In genomic region chr17:74391771-74392170, GRCh38 we compare ENCODE assay signal across 18 cellular contexts. TPM values are rescaled to one million over a fixed set of nuclear protein-coding genes. Genes with fewer than 3 reads are reported as not detected.
DNase-seq lines count a peak whose midpoint lies in the region; ATAC-seq, FAIRE-seq and TF ChIP-seq lines count a peak whose summit lies in the region.
"Had no signal": no experiment of that assay in that cellular context is flagged by ENCODE, and none has a peak within 500 bp of the region (broad histone marks: within the 10 kb centered on the region; RNA-seq: fewer than 3 reads in every experiment).

No MANE protein-coding gene starts in this region.

- peaks cover 5 to 19% (median 11%) of the 10 kb centered on the region in 4 experiments for H3K4me1 ChIP-seq in H1 (replicated peaks in 1 of 4; ENCODE audit: control insufficient read depth in 3 of 4, insufficient read depth in 4 of 4, low read length in 3 of 4)

- no peak overlapping the region for H3K18ac ChIP-seq in H1 (ENCODE audit: extremely low read depth, low read length)

- peak; percentile 20 for DNase-seq in natural killer cell treated with Interleukin-12 subunit alpha and Interleukin-12 subunit beta and Interleukin-15 and Interleukin-18, amount 100 ng/mL, for 72 hours (ENCODE audit: low spot score)
- no peak for DNase-seq in natural killer cell
- peak; percentile 76 for DNase-seq in NB4 (ENCODE audit: low read depth)
- DNase-seq in H1 (ENCODE audit: low read depth in 1 of 2, low spot score in 2 of 2), result no peak
- DNase-seq in DMS 273 (lab: John Stamatoyannopoulos, UW; ENCODE audit: unreplicated experiment), result no peak
- DNase-seq: CD4-positive, alpha-beta T cell; DMS79 treated with DMSO at 0.1 percent for 48 hours; GF-D8; MM.1S; NCI-H1436; NCI-H2107; NCI-H345; SK-N-SH had no signal

- no peaks in the 10 kb centered on the region for H3K36me3 ChIP-seq in H1 (ENCODE audit: control insufficient read depth in 2 of 4, insufficient read depth in 4 of 4, low read length in 3 of 4)

- TF ChIP-seq EP300 in H1 (IDR thresholded peaks at IDR 0.05; ENCODE audit: borderline replicate concordance in 1 of 2, low read depth in 2 of 2, low read length in 2 of 2), result no peak

- no peak overlapping the region for H4K91ac ChIP-seq in H1 (replicated peaks; ENCODE audit: insufficient read length, low read length)

- no peak for TF ChIP-seq POLR2A in NB4 (IDR thresholded peaks at IDR 0.05; ENCODE audit: extremely low read depth, insufficient read length)
- no peak for TF ChIP-seq POLR2A in H1 (IDR thresholded peaks at IDR 0.05; ENCODE audit: control extremely low read depth in 1 of 2, low read depth in 2 of 2, low read length in 2 of 2)

- no peaks in the 10 kb centered on the region; a peak in 1 of 7 replicates for H3K27me3 ChIP-seq in H1 (replicated peaks in 1 of 4; ENCODE audit: control insufficient read depth in 3 of 4, extremely low read depth in 1 of 4, insufficient read depth in 3 of 4, low read length in 3 of 4)

- no peak overlapping the region for H4K8ac ChIP-seq in H1 (ENCODE audit: extremely low read depth, insufficient read depth, low read length)

- no peak overlapping the region for H3K4me3 Mint-ChIP-seq in natural killer cell treated with Interleukin-12 subunit alpha and Interleukin-12 subunit beta and Interleukin-15 and Interleukin-18, amount 100 ng/mL, for 72 hours
- H3K4me3 Mint-ChIP-seq in natural killer cell, result no peak overlapping the region
- H3K4me3 Mint-ChIP-seq: CD4-positive, alpha-beta T cell; GM23338 had no signal

- H3K9ac ChIP-seq in H1 (replicated peaks in 1 of 4; ENCODE audit: extremely low read depth in 1 of 4, low read depth in 3 of 4, low read length in 3 of 4), result no peak overlapping the region
- H3K9ac ChIP-seq: SK-N-SH had no signal

- no peak overlapping the region for H2BK120ac ChIP-seq in H1 (replicated peaks; ENCODE audit: low read depth, low read length)

- TF ChIP-seq CTCF in natural killer cell (IDR thresholded peaks at IDR 0.05), result no peak
- no peak for TF ChIP-seq CTCF in NB4 (IDR thresholded peaks at IDR 0.05; ENCODE audit: low read depth, low read length)
- no peak for TF ChIP-seq CTCF in H1 (IDR thresholded peaks at IDR 0.05; ENCODE audit: control extremely low read depth in 1 of 3, insufficient read depth in 1 of 3, low read depth in 1 of 3, low read length in 3 of 3)

- H2AK5ac ChIP-seq in H1 (ENCODE audit: low read depth, low read length), result no peak overlapping the region

- H4K5ac ChIP-seq in H1 (ENCODE audit: insufficient read length, low read depth, low read length), result no peak overlapping the region

- TF ChIP-seq RAD21 in H1 (IDR thresholded peaks at IDR 0.05 in 1 of 2, conservative IDR thresholded peaks at IDR 0.05 in 1 of 2; ENCODE audit: low read depth in 2 of 2, low read length in 2 of 2), result no peak

- no peaks in the 10 kb centered on the region for H4K20me1 ChIP-seq in H1 (replicated peaks in 1 of 2; ENCODE audit: control insufficient read depth in 1 of 2, insufficient read depth in 2 of 2, low read length in 2 of 2)

- no peak overlapping the region for H2AFZ ChIP-seq in H1 (ENCODE audit: low read length)
- H2AFZ ChIP-seq: GM23338 had no signal

- H3K23me2 ChIP-seq in H1 (ENCODE audit: low read depth, low read length), result no peaks in the 10 kb centered on the region

- no peak for FAIRE-seq in H1 (lab: Jason Lieb, UNC)
- FAIRE-seq: A549 had no signal

- WGBS in H1 (ENCODE audit: extremely low coverage in 1 of 2, insufficient coverage in 1 of 2, insufficient read length in 1 of 2, insufficient replicate concordance in 2 of 2, low coverage in 1 of 2, low lambda C conversion rate in 2 of 2, missing lambda C conversion rate in 1 of 2), 2 experiments, result 85% methylated on average over 5 of the region's 5 CpGs; no CpG with 5 or more reads in 1 of the 2 experiments

- no peaks in the 10 kb centered on the region for H3K27me3 Mint-ChIP-seq in natural killer cell treated with Interleukin-12 subunit alpha and Interleukin-12 subunit beta and Interleukin-15 and Interleukin-18, amount 100 ng/mL, for 72 hours
- peaks cover 0 to 6% of the 10 kb centered on the region in 2 donors for H3K27me3 Mint-ChIP-seq in natural killer cell (ENCODE audit: low read depth in 2 of 2)
- H3K27me3 Mint-ChIP-seq: CD4-positive, alpha-beta T cell had no signal

- H3K9me3 Mint-ChIP-seq in natural killer cell treated with Interleukin-12 subunit alpha and Interleukin-12 subunit beta and Interleukin-15 and Interleukin-18, amount 100 ng/mL, for 72 hours, result no peaks in the 10 kb centered on the region
- no peaks in the 10 kb centered on the region for H3K9me3 Mint-ChIP-seq in natural killer cell
- H3K9me3 Mint-ChIP-seq: CD4-positive, alpha-beta T cell had no signal

- POLR2A ChIA-PET in H1 (lab: Charles Lee; ENCODE audit: partially characterized antibody), result no interaction called here

- no peak overlapping the region for H2BK20ac ChIP-seq in H1 (ENCODE audit: low read length)

- no peak overlapping the region for H3K14ac ChIP-seq in H1 (ENCODE audit: insufficient read length)

- intact Hi-C loops in natural killer cell (cut with micrococcal nuclease), result no loop called here

- no peaks in the 10 kb centered on the region for H3K9me3 ChIP-seq in H1 (ENCODE audit: insufficient read depth in 2 of 2, low read depth in 1 of 2, low read length in 1 of 2)
- H3K9me3 ChIP-seq: A549, SK-N-SH had no signal

- H3K27ac Mint-ChIP-seq in natural killer cell treated with Interleukin-12 subunit alpha and Interleukin-12 subunit beta and Interleukin-15 and Interleukin-18, amount 100 ng/mL, for 72 hours, result no peak overlapping the region
- H3K27ac Mint-ChIP-seq in natural killer cell, result no peak overlapping the region
- H3K27ac Mint-ChIP-seq: CD4-positive, alpha-beta T cell; GM23338 had no signal

- no peak overlapping the region for H2BK5ac ChIP-seq in H1 (ENCODE audit: low read depth, low read length)

- CTCF ChIA-PET in H1 (lab: Charles Lee; ENCODE audit: partially characterized antibody), result interaction anchor here (0.8 to 7.2 kb wide), 7 partner anchors 9 to 66 kb away, joined by 3 to 57 read pairs (median 6); no protein-coding TSS in a partner anchor

- ATAC-seq in natural killer cell treated with Interleukin-12 subunit alpha and Interleukin-12 subunit beta and Interleukin-15 and Interleukin-18, amount 100 ng/mL, for 72 hours, result no peak
- no peak for ATAC-seq in natural killer cell
- no peak for ATAC-seq in HG02678 (IDR thresholded peaks at IDR 0.05; ENCODE audit: unreplicated experiment)
- no peak for ATAC-seq in GM19467 (IDR thresholded peaks at IDR 0.05; ENCODE audit: unreplicated experiment)
- ATAC-seq: A549, GM23338, Right ventricle myocardium inferior had no signal

- H2BK15ac ChIP-seq in H1 (ENCODE audit: low read length), result 0 out of 2 replicates have a peak overlapping the region, but pooled peaks have one; percentile 75

- H3K79me1 ChIP-seq in H1 (ENCODE audit: low read depth, low read length), result no peaks in the 10 kb centered on the region

- no peaks in the 10 kb centered on the region for H3K36me3 Mint-ChIP-seq in natural killer cell treated with Interleukin-12 subunit alpha and Interleukin-12 subunit beta and Interleukin-15 and Interleukin-18, amount 100 ng/mL, for 72 hours
- H3K36me3 Mint-ChIP-seq in natural killer cell, result no peaks in the 10 kb centered on the region

- H3K4me3 ChIP-seq in NB4 (ENCODE audit: low read depth, low read length) (no peak overlapping the region), H1 (ENCODE audit: extremely low read depth in 1 of 4, insufficient read depth in 2 of 4, low read depth in 3 of 4, low read length in 4 of 4) (no peak overlapping the region)
- H3K4me3 ChIP-seq: A549, GM23338 had no signal

- H3K4me2 ChIP-seq in H1 (ENCODE audit: insufficient read depth in 1 of 2, low read depth in 2 of 2, low read length in 2 of 2), result no peak overlapping the region
- H3K4me2 ChIP-seq: A549, GM23338, SK-N-SH had no signal

- peaks cover 0 to 5% of the 10 kb centered on the region in 2 donors for H3K4me1 Mint-ChIP-seq in natural killer cell treated with Interleukin-12 subunit alpha and Interleukin-12 subunit beta and Interleukin-15 and Interleukin-18, amount 100 ng/mL, for 72 hours (ENCODE audit: low read depth in 2 of 2)
- peaks cover 6 to 10% of the 10 kb centered on the region in 2 donors for H3K4me1 Mint-ChIP-seq in natural killer cell

- H3K23ac ChIP-seq in H1 (ENCODE audit: insufficient read length), result no peak overlapping the region

- no peak overlapping the region for H2BK12ac ChIP-seq in H1 (ENCODE audit: low read depth, low read length)

- H3K4ac ChIP-seq in H1 (replicated peaks; ENCODE audit: insufficient read length, low read depth, low read length), result no peak overlapping the region

- H3K79me2 ChIP-seq in H1 (ENCODE audit: control insufficient read depth in 1 of 2, insufficient read depth in 2 of 2, low read length in 2 of 2), result no peaks in the 10 kb centered on the region

- H3K27ac ChIP-seq in H1 (ENCODE audit: low read depth, low read length), result no peak overlapping the region
- H3K27ac ChIP-seq: A549 had no signal

- no peak overlapping the region for H3K56ac ChIP-seq in H1 (replicated peaks; ENCODE audit: insufficient read length, low read depth, low read length)

RNA-seq across cellular contexts. Expression of gene GPR142, which starts 24.5 kb away (rescaled TPM):
- not detected for total RNA-seq in natural killer cell treated with Interleukin-12 subunit alpha and Interleukin-12 subunit beta and Interleukin-15 and Interleukin-18, amount 100 ng/mL, for 72 hours
- not detected for total RNA-seq in natural killer cell
- not detected in 2 replicates for total RNA-seq in H1 (2021; fragmentation: NEBNext Ultra II Directional; extraction: Animal tissue kit (Norgen Biotek cat#: 25700))
- 0.05 and 0.11 TPM in 2 replicates for polyA plus RNA-seq in H1 (2011; rRNA removed)
- polyA plus RNA-seq in H1 (2011; cell fraction: cytosol; rRNA removed), result 0.13 TPM
- 0.17 TPM for polyA plus RNA-seq in H1 (2011; cell fraction: nucleus; rRNA removed)
- polyA plus RNA-seq in H1 (2012, experiment 1 of 2), result 0.11 TPM in 1 of 4 replicates, not detected in the others
- polyA plus RNA-seq in H1 (2012, experiment 2 of 2), result not detected
- polyA plus RNA-seq in H1 (2013, experiment 1 of 2), result not detected
- not detected for polyA plus RNA-seq in H1 (2013, experiment 2 of 2)
- 0.20 TPM in 1 of 2 replicates, not detected in the other for polyA minus RNA-seq in H1 (2011; rRNA and poly(A)+ RNA removed)
- not detected for polyA minus RNA-seq in H1 (2011; cell fraction: cytosol; rRNA and poly(A)+ RNA removed)
- not detected for polyA minus RNA-seq in H1 (2011; cell fraction: nucleus; rRNA and poly(A)+ RNA removed)
- total RNA-seq: CD4-positive, alpha-beta T cell; GM23338; Right ventricle myocardium inferior had no signal
- polyA plus RNA-seq: A549, GM23338, SK-N-SH had no signal

RNA-seq across cellular contexts. Expression of gene BTBD17, which starts 30.1 kb away (rescaled TPM):
- not detected for total RNA-seq in natural killer cell treated with Interleukin-12 subunit alpha and Interleukin-12 subunit beta and Interleukin-15 and Interleukin-18, amount 100 ng/mL, for 72 hours
- under 1 TPM in 1 of 3 donors, not detected in 2; 0.48 TPM for total RNA-seq in natural killer cell
- total RNA-seq in H1 (2021; fragmentation: NEBNext Ultra II Directional; extraction: Animal tissue kit (Norgen Biotek cat#: 25700)), result 7.0 and 7.8 TPM in 2 replicates
- polyA plus RNA-seq in H1 (2011; rRNA removed), result 14.8 and 17.0 TPM in 2 replicates
- 12.3 TPM for polyA plus RNA-seq in H1 (2011; cell fraction: cytosol; rRNA removed)
- 9.5 TPM for polyA plus RNA-seq in H1 (2011; cell fraction: nucleus; rRNA removed)
- polyA plus RNA-seq in H1 (2012, experiment 1 of 2), result 4.6 to 11.2 TPM (median 8.7 TPM) in 4 replicates
- polyA plus RNA-seq in H1 (2012, experiment 2 of 2), result 6.9 TPM
- polyA plus RNA-seq in H1 (2013, experiment 1 of 2), result 7.9 TPM
- 8.0 TPM for polyA plus RNA-seq in H1 (2013, experiment 2 of 2)
- polyA minus RNA-seq in H1 (2011; rRNA and poly(A)+ RNA removed), result 1.8 and 3.4 TPM in 2 replicates
- 8.6 TPM for polyA minus RNA-seq in H1 (2011; cell fraction: cytosol; rRNA and poly(A)+ RNA removed)
- 9.2 TPM for polyA minus RNA-seq in H1 (2011; cell fraction: nucleus; rRNA and poly(A)+ RNA removed)
- total RNA-seq: CD4-positive, alpha-beta T cell; Right ventricle myocardium inferior had no signal
- polyA plus RNA-seq: A549, SK-N-SH had no signal

RNA-seq across cellular contexts. Expression of gene GPRC5C, which starts 40.1 kb away (rescaled TPM):
- total RNA-seq in natural killer cell treated with Interleukin-12 subunit alpha and Interleukin-12 subunit beta and Interleukin-15 and Interleukin-18, amount 100 ng/mL, for 72 hours, result under 1 TPM in 1 of 2 donors, not detected in 1; 0.25 TPM
- under 1 TPM; 0.26 to 0.60 (median 0.29) TPM for total RNA-seq in natural killer cell
- 17.1 and 18.3 TPM in 2 replicates for total RNA-seq in H1 (2021; fragmentation: NEBNext Ultra II Directional; extraction: Animal tissue kit (Norgen Biotek cat#: 25700))
- polyA plus RNA-seq in H1 (2011; rRNA removed), result 55.8 and 58.7 TPM in 2 replicates
- 47.4 TPM for polyA plus RNA-seq in H1 (2011; cell fraction: cytosol; rRNA removed)
- 60.7 TPM for polyA plus RNA-seq in H1 (2011; cell fraction: nucleus; rRNA removed)
- polyA plus RNA-seq in H1 (2012, experiment 1 of 2), result 8.3 to 26.4 TPM (median 23.9 TPM) in 4 replicates
- polyA plus RNA-seq in H1 (2012, experiment 2 of 2), result 21.0 TPM
- polyA plus RNA-seq in H1 (2013, experiment 1 of 2), result 21.4 TPM
- 20.6 TPM for polyA plus RNA-seq in H1 (2013, experiment 2 of 2)
- polyA minus RNA-seq in H1 (2011; rRNA and poly(A)+ RNA removed), result 23.1 and 27.5 TPM in 2 replicates
- polyA minus RNA-seq in H1 (2011; cell fraction: cytosol; rRNA and poly(A)+ RNA removed), result 29.0 TPM
- 19.2 TPM for polyA minus RNA-seq in H1 (2011; cell fraction: nucleus; rRNA and poly(A)+ RNA removed)
- total RNA-seq: CD4-positive, alpha-beta T cell had no signal
- polyA plus RNA-seq: SK-N-SH had no signal

Comparison
In these comparisons a context has a peak if more than half of its experiments do, and no peak if none do; other contexts are left out.
1. DNase-seq: peak in natural killer cell treated with Interleukin-12 subunit alpha and Interleukin-12 subunit beta and Interleukin-15 and Interleukin-18, amount 100 ng/mL, for 72 hours (single experiment) and NB4 (single experiment); none in natural killer cell (single experiment), H1 (0 of 2) and DMS 273 (single experiment).
2. RNA of gene GPRC5C, which starts 40.1 kb away (total RNA-seq): 17.1 to 18.3 TPM in H1; 0.26 to 0.60 TPM in natural killer cell and 0.25 TPM in natural killer cell treated with Interleukin-12 subunit alpha and Interleukin-12 subunit beta and Interleukin-15 and Interleukin-18, amount 100 ng/mL, for 72 hours; every median in the first group is over 10 times any median in the second.